14 cellular contexts compared by ENCODE assay signal in genomic region chr17:68053237-68054030, GRCh38. TPM values are rescaled to one million over a fixed set of nuclear protein-coding genes. Genes with fewer than 3 reads are reported as not detected.
DNase-seq lines count a peak whose midpoint lies in the region; ATAC-seq and TF ChIP-seq lines count a peak whose summit lies in the region.
"Had no signal": no experiment of that assay in that cellular context is flagged by ENCODE, and none has a peak within 500 bp of the region (broad histone marks: within the 10 kb centered on the region; RNA-seq: fewer than 3 reads in every experiment).

No MANE protein-coding gene starts in this region.

- H3K27me3 ChIP-seq in mammary epithelial cell (ENCODE audit: insufficient read depth, low read length) (no peaks in the 10 kb centered on the region), rectal smooth muscle tissue (ENCODE audit: control insufficient read depth, insufficient read depth, low read length) (no peaks in the 10 kb centered on the region)

- no peak overlapping the region for H3K4me2 ChIP-seq in mammary epithelial cell (ENCODE audit: insufficient read depth, low read depth, low read length)

- peak; percentile 97 for DNase-seq in EL
- no peak for DNase-seq in mammary epithelial cell
- peak; percentile 70 for DNase-seq in left cardiac atrium
- no peak for DNase-seq in activated naive CD4-positive, alpha-beta T cell treated with anti-CD3 and anti-CD28 coated beads, Interleukin-2, amount 10 ng/mL, durations not matched to agents 7 days and 5 days
- no peak for DNase-seq in SIG-M5 treated with dmso at 0.1 percent for 504 hours (lab: John Stamatoyannopoulos, UW; ENCODE audit: unreplicated experiment)
- no peak for DNase-seq in NCI-H748 (lab: John Stamatoyannopoulos, UW; ENCODE audit: unreplicated experiment)
- DNase-seq: activated CD4-positive, alpha-beta T cell treated with anti-CD3 and anti-CD28 coated beads for 48 hours; activated naive CD4-positive, alpha-beta T cell treated with anti-CD3 and anti-CD28 coated beads for 36 hours; CD4-positive, alpha-beta memory T cell; NCI-H2171; stimulated activated CD4-positive, alpha-beta T cell treated with anti-CD3 and anti-CD28 coated beads, Interleukin-1b, Interleukin-23, amount 100 ng/mL, for 48 hours had no signal

- H3K79me2 ChIP-seq in mammary epithelial cell (ENCODE audit: insufficient read depth, low read length), result no peaks in the 10 kb centered on the region

- peaks cover 13% of the 10 kb centered on the region for H3K27me3 Mint-ChIP-seq in activated naive CD4-positive, alpha-beta T cell treated with anti-CD3 and anti-CD28 coated beads, Interleukin-2, amount 10 ng/mL, durations not matched to agents 7 days and 5 days
- H3K27me3 Mint-ChIP-seq: CD4-positive, alpha-beta memory T cell; stimulated activated naive CD8-positive, alpha-beta T cell treated with anti-CD3 and anti-CD28 coated beads, Interleukin-15, Interleukin-2, amounts not matched to agents 100 ng/mL and 50 ng/mL, for 24 hours had no signal

- intact Hi-C loops in mammary epithelial cell (cut with micrococcal nuclease), result no loop called here
- intact Hi-C loops in left cardiac atrium (cut with DNase I), result no loop called here

- H4K20me1 ChIP-seq in mammary epithelial cell (ENCODE audit: insufficient read depth, low read length), result no peaks in the 10 kb centered on the region

- no TSS peak for BruUV-seq in mammary epithelial cell (replicated peaks; lab: Mats Ljungman, UMichigan)

- H3K9ac ChIP-seq in mammary epithelial cell (ENCODE audit: insufficient read depth, low read length) (no peak overlapping the region), rectal smooth muscle tissue (ENCODE audit: low read length) (no peak overlapping the region)

- peaks cover 16% of the 10 kb centered on the region for H3K4me1 Mint-ChIP-seq in activated naive CD4-positive, alpha-beta T cell treated with anti-CD3 and anti-CD28 coated beads, Interleukin-2, amount 10 ng/mL, durations not matched to agents 7 days and 5 days

- peak overlapping the region; percentile 68 for H2AFZ ChIP-seq in mammary epithelial cell (ENCODE audit: low read depth, low read length)

- H3K9me3 Mint-ChIP-seq in activated naive CD4-positive, alpha-beta T cell treated with anti-CD3 and anti-CD28 coated beads, Interleukin-2, amount 10 ng/mL, durations not matched to agents 7 days and 5 days, result no peaks in the 10 kb centered on the region
- H3K9me3 Mint-ChIP-seq: activated naive CD4-positive, alpha-beta T cell treated with anti-CD3 and anti-CD28 coated beads for 36 hours; CD4-positive, alpha-beta memory T cell; stimulated activated naive CD8-positive, alpha-beta T cell treated with anti-CD3 and anti-CD28 coated beads, Interleukin-15, Interleukin-2, amounts not matched to agents 100 ng/mL and 50 ng/mL, for 24 hours had no signal

- WGBS in mammary epithelial cell (ENCODE audit: low coverage, missing lambda C conversion rate), result 19% methylated on average over 8 of the region's 8 CpGs

- no peak overlapping the region for H3K4me3 Mint-ChIP-seq in activated naive CD4-positive, alpha-beta T cell treated with anti-CD3 and anti-CD28 coated beads, Interleukin-2, amount 10 ng/mL, durations not matched to agents 7 days and 5 days
- H3K4me3 Mint-ChIP-seq: activated naive CD4-positive, alpha-beta T cell treated with anti-CD3 and anti-CD28 coated beads for 36 hours; stimulated activated naive CD8-positive, alpha-beta T cell treated with anti-CD3 and anti-CD28 coated beads, Interleukin-15, Interleukin-2, amounts not matched to agents 100 ng/mL and 50 ng/mL, for 24 hours had no signal

- no peak for TF ChIP-seq CTCF in mammary epithelial cell (conservative IDR thresholded peaks at IDR 0.05 in 1 of 2, IDR thresholded peaks at IDR 0.05 in 1 of 2; ENCODE audit: extremely low read depth in 1 of 2, insufficient read depth in 1 of 2, low read depth in 1 of 2, low read length in 2 of 2)

- CTCF ChIA-PET in mammary epithelial cell (lab: Charles Lee; ENCODE audit: low non-redundant PET), result no interaction called here
- CTCF ChIA-PET in activated naive CD4-positive, alpha-beta T cell treated with anti-CD3 and anti-CD28 coated beads, Interleukin-2, amount 10 ng/mL, durations not matched to agents 7 days and 5 days (lab: Charles Lee), result no interaction called here

- H3K27ac ChIP-seq in mammary epithelial cell (ENCODE audit: insufficient read depth, low read depth, low read length) (no peak overlapping the region), rectal smooth muscle tissue (ENCODE audit: low read depth, low read length) (peak overlapping the region; percentile 32)

- H3K36me3 ChIP-seq in mammary epithelial cell (ENCODE audit: insufficient read depth, low read length), result no peaks in the 10 kb centered on the region
- no peaks in the 10 kb centered on the region for H3K36me3 ChIP-seq in rectal smooth muscle tissue (ENCODE audit: control insufficient read depth, insufficient read depth, low read length)

- peak; percentile 29 to 73 for ATAC-seq in left cardiac atrium
- no peak for ATAC-seq in GM18502 (IDR thresholded peaks at IDR 0.05; ENCODE audit: poor library complexity, unreplicated experiment)

- H3K36me3 Mint-ChIP-seq in activated naive CD4-positive, alpha-beta T cell treated with anti-CD3 and anti-CD28 coated beads, Interleukin-2, amount 10 ng/mL, durations not matched to agents 7 days and 5 days, result peaks cover 8% of the 10 kb centered on the region
- H3K36me3 Mint-ChIP-seq: CD4-positive, alpha-beta memory T cell had no signal

- H3K4me1 ChIP-seq in mammary epithelial cell (ENCODE audit: insufficient read depth, low read length) (no peaks in the 10 kb centered on the region), rectal smooth muscle tissue (ENCODE audit: control insufficient read depth, insufficient read depth, low read length) (no peaks in the 10 kb centered on the region)

- H3K27ac Mint-ChIP-seq in activated naive CD4-positive, alpha-beta T cell treated with anti-CD3 and anti-CD28 coated beads, Interleukin-2, amount 10 ng/mL, durations not matched to agents 7 days and 5 days, result no peak overlapping the region
- H3K27ac Mint-ChIP-seq: activated naive CD4-positive, alpha-beta T cell treated with anti-CD3 and anti-CD28 coated beads for 36 hours; stimulated activated naive CD8-positive, alpha-beta T cell treated with anti-CD3 and anti-CD28 coated beads, Interleukin-15, Interleukin-2, amounts not matched to agents 100 ng/mL and 50 ng/mL, for 24 hours had no signal

- dilution Hi-C loops in mammary epithelial cell (cut with HindIII; ENCODE audit: low sequenced_read_pairs), result loop anchor here (5.0 kb wide), 1 partner anchor 64 kb away; no protein-coding TSS in a partner anchor

- in situ Hi-C loops in mammary epithelial cell (cut with MboI; ENCODE audit: low sequenced_read_pairs in 2 of 2), result no loop called here

- no peaks in the 10 kb centered on the region for H3K9me3 ChIP-seq in mammary epithelial cell (replicated peaks; ENCODE audit: insufficient read depth, low read length)

- H3K4me3 ChIP-seq in mammary epithelial cell (replicated peaks in 1 of 3; ENCODE audit: insufficient read depth in 1 of 3, low read depth in 2 of 3, low read length in 3 of 3) (no peak overlapping the region), rectal smooth muscle tissue (ENCODE audit: low read length) (no peak overlapping the region)

RNA-seq across cellular contexts. Expression of gene KPNA2, which starts 17.9 kb away (rescaled TPM):
- total RNA-seq in mammary epithelial cell (100 to 1,000 TPM in 1 of 2 donors, 10 to 100 TPM in 1; 63.7 to 168 TPM), left cardiac atrium (10 to 100 TPM; 21.8 to 40.2 TPM)
- 263 TPM for polyA plus RNA-seq in mammary epithelial cell
- 483 TPM for polyA minus RNA-seq in mammary epithelial cell

RNA-seq across cellular contexts. Expression of gene C17orf58, which starts 57.2 kb away (rescaled TPM):
- total RNA-seq in mammary epithelial cell, result 1 to 10 TPM; 7.0 to 7.2 TPM
- polyA plus RNA-seq in mammary epithelial cell, result 9.9 TPM
- 2.3 TPM for polyA minus RNA-seq in mammary epithelial cell
- total RNA-seq in left cardiac atrium, result 10 to 100 TPM in 1 of 2 donors, 1 to 10 TPM in 1; 8.2 to 14.2 TPM

Comparison
In these comparisons a context has a peak if more than half of its experiments do, and no peak if none do; other contexts are left out.
1. DNase-seq: peak in EL (single experiment) and left cardiac atrium (single experiment); none in mammary epithelial cell (single experiment), activated naive CD4-positive, alpha-beta T cell treated with anti-CD3 and anti-CD28 coated beads, Interleukin-2, amount 10 ng/mL, durations not matched to agents 7 days and 5 days (single experiment), SIG-M5 treated with dmso at 0.1 percent for 504 hours (single experiment) and NCI-H748 (single experiment).